ENCODE assay signal across 19 cellular contexts in genomic region chr5:69477170-69477569, GRCh38. TPM values are rescaled to one million over a fixed set of nuclear protein-coding genes. Genes with fewer than 3 reads are reported as not detected.
A peak's percentile ranks its signal among the peaks of the same experiment; 100 is the strongest.
DNase-seq lines count a peak whose midpoint lies in the region; ATAC-seq and TF ChIP-seq lines count a peak whose summit lies in the region.
"Had no signal": no experiment of that assay in that cellular context is flagged by ENCODE, and none has a peak within 500 bp of the region (broad histone marks: within the 10 kb centered on the region; RNA-seq: fewer than 3 reads in every experiment).

No MANE protein-coding gene starts in this region.

- H3K27me3 Mint-ChIP-seq in activated naive CD4-positive, alpha-beta T cell treated with anti-CD3 and anti-CD28 coated beads, Interleukin-2, amount 50 U/mL, for 24 hours, result no peaks in the 10 kb centered on the region

- in situ Hi-C loops in brain microvascular endothelial cell (cut with HindIII; ENCODE audit: low pct_ligation_motif_present, low sequenced_read_pairs), result no loop called here

- 10 to 11% methylated on average over 1 of the region's 1 CpG for WGBS in thyroid gland, 2 donors

- intact Hi-C loops in thyroid gland (cut with DNase I), result no loop called here

- no peaks in the 10 kb centered on the region for H3K9me3 ChIP-seq in thyroid gland
- H3K9me3 ChIP-seq: BE2C had no signal

- no peaks in the 10 kb centered on the region for H3K9me3 Mint-ChIP-seq in activated naive CD4-positive, alpha-beta T cell treated with anti-CD3 and anti-CD28 coated beads, Interleukin-2, amount 50 U/mL, for 24 hours
- H3K9me3 Mint-ChIP-seq: CD4-positive, CD25-positive, alpha-beta regulatory T cell; CD8-positive, alpha-beta memory T cell; H9 had no signal

- no peak for ATAC-seq in GM18511 (IDR thresholded peaks at IDR 0.05; ENCODE audit: unreplicated experiment)

- peaks cover 14 to 23% of the 10 kb centered on the region in 2 donors for H3K4me1 ChIP-seq in thyroid gland
- H3K4me1 ChIP-seq: BE2C had no signal

- no peak for TF ChIP-seq POLR2A in thyroid gland (IDR thresholded peaks at IDR 0.05)

- H3K36me3 ChIP-seq in thyroid gland (no peaks in the 10 kb centered on the region), brain microvascular endothelial cell (replicated peaks) (no peaks in the 10 kb centered on the region)
- H3K36me3 ChIP-seq: BE2C had no signal

- DNase-seq in activated naive CD4-positive, alpha-beta T cell treated with anti-CD3 and anti-CD28 coated beads, Interleukin-2, amount 50 U/mL, for 16 hours, result no peak
- DNase-seq in fibroblast of pulmonary artery (ENCODE audit: low read depth) (peak; percentile 41), thyroid gland (no peak), brain microvascular endothelial cell (no peak), HPDE6-E6E7 (ENCODE audit: extremely low spot score) (no peak)
- DNase-seq: ACHN; BE2C; C1 segment of cervical spinal cord; CD4-positive, CD25-positive, alpha-beta regulatory T cell; CD8-positive, alpha-beta memory T cell; COR-L47; DMS 273 treated with DMSO at 0.1 percent for 48 hours; DMS79 treated with DMSO at 0.1 percent for 48 hours; GF-D8; GOT3; H9 had no signal

- H3K4me3 Mint-ChIP-seq in activated naive CD4-positive, alpha-beta T cell treated with anti-CD3 and anti-CD28 coated beads, Interleukin-2, amount 50 U/mL, for 24 hours, result no peak overlapping the region
- H3K4me3 Mint-ChIP-seq: CD4-positive, CD25-positive, alpha-beta regulatory T cell; CD8-positive, alpha-beta memory T cell; H9 had no signal

- H3K27ac ChIP-seq in VCaP (peak overlapping the region; percentile 59), thyroid gland (peak overlapping the region; percentile 68 to 81 (median 71)), brain microvascular endothelial cell (no peak overlapping the region)

- peaks cover 6% of the 10 kb centered on the region for H3K4me1 Mint-ChIP-seq in activated naive CD4-positive, alpha-beta T cell treated with anti-CD3 and anti-CD28 coated beads, Interleukin-2, amount 50 U/mL, for 24 hours
- H3K4me1 Mint-ChIP-seq: CD4-positive, CD25-positive, alpha-beta regulatory T cell; CD8-positive, alpha-beta memory T cell; H9 had no signal

- no peaks in the 10 kb centered on the region for H3K36me3 Mint-ChIP-seq in activated naive CD4-positive, alpha-beta T cell treated with anti-CD3 and anti-CD28 coated beads, Interleukin-2, amount 50 U/mL, for 24 hours
- H3K36me3 Mint-ChIP-seq: CD4-positive, CD25-positive, alpha-beta regulatory T cell; CD8-positive, alpha-beta memory T cell had no signal

- H3K27ac Mint-ChIP-seq in activated naive CD4-positive, alpha-beta T cell treated with anti-CD3 and anti-CD28 coated beads, Interleukin-2, amount 50 U/mL, for 24 hours, result peak overlapping the region; percentile 51
- H3K27ac Mint-ChIP-seq: CD4-positive, CD25-positive, alpha-beta regulatory T cell; H9 had no signal

- H3K27me3 ChIP-seq in thyroid gland (no peaks in the 10 kb centered on the region), brain microvascular endothelial cell (replicated peaks) (no peaks in the 10 kb centered on the region)
- H3K27me3 ChIP-seq: BE2C had no signal

- no peak overlapping the region for H3K4me3 ChIP-seq in fibroblast of pulmonary artery (replicated peaks; ENCODE audit: low read depth, low read length)
- no peak overlapping the region for H3K4me3 ChIP-seq in thyroid gland (replicated peaks in 1 of 3)
- no peak overlapping the region for H3K4me3 ChIP-seq in brain microvascular endothelial cell (ENCODE audit: low read depth, low read length)

- no peak for TF ChIP-seq CTCF in VCaP (conservative IDR thresholded peaks at IDR 0.05)
- TF ChIP-seq CTCF in fibroblast of pulmonary artery (IDR thresholded peaks at IDR 0.05; ENCODE audit: low read length, missing control alignments), result no peak
- no peak for TF ChIP-seq CTCF in thyroid gland (IDR thresholded peaks at IDR 0.05)
- no peak for TF ChIP-seq CTCF in brain microvascular endothelial cell (IDR thresholded peaks at IDR 0.05; ENCODE audit: low read depth, low read length, missing control alignments)

RNA-seq across cellular contexts. Expression of gene OCLN, which starts 15.4 kb away (rescaled TPM):
- total RNA-seq in thyroid gland, result 100 to 1,000 TPM; 148 to 248 (median 197) TPM
